8 cellular contexts compared by ENCODE assay signal in the genomic region with DNA sequence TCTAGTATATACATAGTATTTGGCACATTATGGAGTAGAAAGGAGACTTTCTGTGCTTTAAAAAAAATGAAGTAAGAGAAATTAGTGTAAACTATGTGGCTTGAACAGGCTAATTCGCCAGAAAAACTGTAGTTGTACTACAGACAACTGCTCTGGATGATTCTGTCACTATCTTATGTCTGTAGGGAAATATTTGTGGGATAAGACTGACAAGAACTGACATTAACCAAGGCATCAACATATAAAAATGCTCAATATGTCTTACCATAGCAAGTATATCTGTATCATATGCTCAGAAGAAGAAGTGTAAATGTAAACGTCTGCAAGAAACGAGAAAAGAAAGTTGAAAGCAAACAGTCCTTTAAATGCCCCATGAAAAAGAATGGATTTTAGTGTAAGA.
"Had no signal": no experiment of that assay in that cellular context is flagged by ENCODE, and none has a peak within 500 bp of the region (broad histone marks: within the 10 kb centered on the region; RNA-seq: fewer than 3 reads in every experiment).

No MANE protein-coding gene starts in this region.

- H3K4me3 ChIP-seq: K562 had no signal

- ATAC-seq: HepG2, K562 had no signal

- H3K36me3 Mint-ChIP-seq: IgD-negative memory B cell had no signal

- H3K27me3 Mint-ChIP-seq: IgD-negative memory B cell had no signal

- H3K27ac Mint-ChIP-seq: IgD-negative memory B cell had no signal

- H3K27ac ChIP-seq: HL-60, KMS-11 had no signal

- H3K4me1 Mint-ChIP-seq: IgD-negative memory B cell had no signal

- H3K9ac ChIP-seq: KMS-11 had no signal

- H3K4me3 Mint-ChIP-seq: IgD-negative memory B cell had no signal

- DNase-seq: IMR-90, KBM-7, KG1 had no signal

- H3K4me2 ChIP-seq: KMS-11 had no signal
